In the genomic region with DNA sequence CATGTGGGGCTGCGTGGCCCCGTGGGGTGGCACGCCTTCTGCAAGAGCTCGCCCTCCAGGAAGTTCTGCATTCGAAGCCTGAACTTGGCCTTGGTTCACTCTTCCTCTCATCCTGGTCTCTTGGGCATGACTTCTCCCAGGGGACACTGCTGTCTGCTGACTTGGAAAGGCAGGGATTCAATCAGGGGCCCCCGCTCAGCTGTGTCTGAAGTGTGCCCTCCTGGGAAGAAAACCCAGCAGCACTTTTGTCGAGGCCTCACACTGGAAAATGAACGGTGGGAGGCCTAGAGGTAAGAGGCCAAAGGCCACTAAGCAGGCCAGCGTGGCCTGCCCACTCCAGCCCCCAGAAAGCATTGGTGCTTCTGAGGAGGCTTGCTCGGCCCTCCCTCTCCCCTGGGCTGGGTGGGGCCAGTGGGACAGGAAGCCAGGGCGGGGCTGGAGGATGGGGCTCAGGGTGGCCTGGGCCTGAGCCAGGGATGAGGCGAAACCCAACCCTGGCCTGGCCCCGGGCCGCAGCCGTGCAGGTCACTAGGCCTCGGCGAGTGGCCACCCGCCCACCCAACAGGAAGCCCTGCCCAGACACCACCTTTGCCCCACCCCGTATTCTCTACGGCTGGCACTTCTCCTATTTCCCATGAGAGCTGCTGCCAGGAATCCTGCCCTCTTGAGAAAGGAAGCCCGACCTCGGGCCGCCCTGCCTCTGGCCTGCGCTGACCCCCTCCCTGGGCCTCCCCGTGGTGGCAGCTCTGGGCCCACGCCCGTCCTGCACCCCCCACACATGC, we compare ENCODE assay signal across 8 cellular contexts.
DNase-seq lines count a peak whose midpoint lies in the region; ATAC-seq lines count a peak whose summit lies in the region.

No MANE protein-coding gene starts in this region.

- no peaks in the 10 kb centered on the region for H3K36me3 ChIP-seq in rectal smooth muscle tissue (ENCODE audit: control insufficient read depth, insufficient read depth, low read length)

- ATAC-seq in Right ventricle myocardium superior (ENCODE audit: poor library complexity) = peak; percentile 47

- no peaks in the 10 kb centered on the region for H3K27me3 ChIP-seq in rectal smooth muscle tissue (ENCODE audit: control insufficient read depth, insufficient read depth, low read length)

- H3K4me1 ChIP-seq in rectal smooth muscle tissue (ENCODE audit: control insufficient read depth, insufficient read depth, low read length) = peaks cover 70% of the 10 kb centered on the region

- DNase-seq in ELR (ENCODE audit: low read depth) (peak; percentile 94), HCEC 1CT (peak; percentile 80), NCI-H460 (ENCODE audit: extremely low read depth, low read depth) (peak; percentile 89), Right ventricle myocardium superior (peak; percentile 93), hypothalamus (lab: John Stamatoyannopoulos, UW) (no peak), AML-193 (lab: John Stamatoyannopoulos, UW) (no peak)
- DNase-seq in activated effector memory CD4-positive, alpha-beta T cell treated with Interleukin-2 at 50 U/mL for 16 hours = peak; percentile 50

- no peak overlapping the region for H3K9ac ChIP-seq in rectal smooth muscle tissue (ENCODE audit: low read length)

- peak overlapping the region; percentile 80 for H3K27ac ChIP-seq in rectal smooth muscle tissue (ENCODE audit: low read depth, low read length)

- intact Hi-C loops in Right ventricle myocardium superior (cut with DNase I) = loop anchor here (5.0 kb wide), 1 partner anchor 78 kb away; no protein-coding TSS in a partner anchor

- peak overlapping the region; percentile 2 for H3K4me3 ChIP-seq in rectal smooth muscle tissue (ENCODE audit: low read length)

Comparison
In these comparisons a context has a peak if more than half of its experiments do, and no peak if none do; other contexts are left out.
1. DNase-seq: peak in ELR (single experiment), HCEC 1CT (single experiment), NCI-H460 (single experiment), activated effector memory CD4-positive, alpha-beta T cell treated with Interleukin-2 at 50 U/mL for 16 hours (single experiment) and Right ventricle myocardium superior (single experiment); none in hypothalamus (0 of 51) and AML-193 (0 of 2).